Comparison of ENCODE assay signal across 15 cellular contexts in genomic region chr10:28661035-28661434, GRCh38. TPM values are rescaled to one million over a fixed set of nuclear protein-coding genes. Genes with fewer than 3 reads are reported as not detected.
DNase-seq lines count a peak whose midpoint lies in the region; ATAC-seq, FAIRE-seq and TF ChIP-seq lines count a peak whose summit lies in the region.
"Had no signal": no experiment of that assay in that cellular context is flagged by ENCODE, and none has a peak within 500 bp of the region (broad histone marks: within the 10 kb centered on the region; RNA-seq: fewer than 3 reads in every experiment).

No MANE protein-coding gene starts in this region.

- H3K4me3 ChIP-seq in BJ (ENCODE audit: low read depth, low read length) (no peak overlapping the region), bronchial epithelial cell (ENCODE audit: low read depth, low read length) (no peak overlapping the region), lower leg skin (ENCODE audit: low read depth, poor library complexity, severe bottlenecking) (no peak overlapping the region)
- H3K4me3 ChIP-seq: neural progenitor cell had no signal

- DNase-seq in BJ (ENCODE audit: low read depth) = peak; percentile 51
- peak; percentile 60 for DNase-seq in MV-4-11 (lab: John Stamatoyannopoulos, UW)
- peak; percentile 68 for DNase-seq in bronchial epithelial cell (ENCODE audit: low read depth)
- DNase-seq in lower leg skin (ENCODE audit: low spot score in 2 of 2) = peak; percentile 45 to 77
- no peak for DNase-seq in activated CD4-positive, alpha-beta T cell treated with anti-CD3 and anti-CD28 coated beads, Interleukin-2, amount 10 ng/mL, durations not matched to agents 24 days and 14 days
- no peak for DNase-seq in NCI-H510A (lab: John Stamatoyannopoulos, UW)
- DNase-seq in stimulated activated naive CD8-positive, alpha-beta T cell treated with anti-CD3 and anti-CD28 coated beads, Interleukin-15, Interleukin-2, amounts not matched to agents 100 U/mL and 50 U/mL, for 24 hours = no peak
- DNase-seq: anterior cingulate cortex; COR-L47; NCI-H345; SHP77 treated with DMSO at 0.1 percent for 48 hours; stimulated activated CD4-positive, alpha-beta T cell treated with anti-CD3 and anti-CD28 coated beads, Interleukin-15, amount 100 ng/mL, for 24 hours; WERI-Rb-1 had no signal

- no peak overlapping the region for H3K4me3 Mint-ChIP-seq in activated CD4-positive, alpha-beta T cell treated with anti-CD3 and anti-CD28 coated beads, Interleukin-2, amount 10 ng/mL, durations not matched to agents 24 days and 14 days
- H3K4me3 Mint-ChIP-seq: neural progenitor cell had no signal

- H3K9me3 Mint-ChIP-seq in activated CD4-positive, alpha-beta T cell treated with anti-CD3 and anti-CD28 coated beads, Interleukin-2, amount 10 ng/mL, durations not matched to agents 24 days and 14 days = no peaks in the 10 kb centered on the region
- H3K9me3 Mint-ChIP-seq: neural progenitor cell had no signal

- peak; percentile 85 for FAIRE-seq in bronchial epithelial cell (lab: Jason Lieb, UNC)

- no peaks in the 10 kb centered on the region for H3K36me3 Mint-ChIP-seq in activated CD4-positive, alpha-beta T cell treated with anti-CD3 and anti-CD28 coated beads, Interleukin-2, amount 10 ng/mL, durations not matched to agents 24 days and 14 days (ENCODE audit: low read depth)
- H3K36me3 Mint-ChIP-seq: neural progenitor cell had no signal

- peaks cover 13% of the 10 kb centered on the region for H3K27me3 Mint-ChIP-seq in activated CD4-positive, alpha-beta T cell treated with anti-CD3 and anti-CD28 coated beads, Interleukin-2, amount 10 ng/mL, durations not matched to agents 24 days and 14 days

- no peak for TF ChIP-seq CTCF in BJ (IDR thresholded peaks at IDR 0.05; ENCODE audit: insufficient read depth, low read depth, low read length)
- no peak for TF ChIP-seq CTCF in bronchial epithelial cell (IDR thresholded peaks at IDR 0.05; ENCODE audit: insufficient read depth, low read length, severe bottlenecking)
- no peak for TF ChIP-seq CTCF in lower leg skin (IDR thresholded peaks at IDR 0.05)

- H3K27ac Mint-ChIP-seq in activated CD4-positive, alpha-beta T cell treated with anti-CD3 and anti-CD28 coated beads, Interleukin-2, amount 10 ng/mL, durations not matched to agents 24 days and 14 days = no peak overlapping the region
- H3K27ac Mint-ChIP-seq: neural progenitor cell had no signal

- intact Hi-C loops in lower leg skin (cut with DNase I; ENCODE audit: low total_unique reads) = no loop called here
- intact Hi-C loops in activated CD4-positive, alpha-beta T cell treated with anti-CD3 and anti-CD28 coated beads, Interleukin-2, amount 10 ng/mL, durations not matched to agents 24 days and 14 days (cut with micrococcal nuclease) = loop anchor here (10.0 kb wide), 1 partner anchor 474 kb away; no protein-coding TSS in a partner anchor

- H3K27me3 ChIP-seq in BJ (ENCODE audit: control insufficient read depth, insufficient read depth, low read length) = no peaks in the 10 kb centered on the region
- H3K27me3 ChIP-seq in bronchial epithelial cell (ENCODE audit: control insufficient read depth, insufficient read depth, low read length) = no peaks in the 10 kb centered on the region
- H3K27me3 ChIP-seq: neural progenitor cell had no signal

- no peaks in the 10 kb centered on the region for H3K4me1 Mint-ChIP-seq in activated CD4-positive, alpha-beta T cell treated with anti-CD3 and anti-CD28 coated beads, Interleukin-2, amount 10 ng/mL, durations not matched to agents 24 days and 14 days

- POLR2A ChIA-PET in BJ (lab: Charles Lee) = interaction anchor here (0.5 kb wide), 1 partner anchor 332 kb away, joined by 3 read pairs; no protein-coding TSS in a partner anchor

- WGBS in lower leg skin, 2 donors = 22 to 43% methylated on average over 3 of the region's 3 CpGs

- no peaks in the 10 kb centered on the region for H3K36me3 ChIP-seq in BJ (ENCODE audit: control insufficient read depth, insufficient read depth, low read length)
- no peaks in the 10 kb centered on the region for H3K36me3 ChIP-seq in bronchial epithelial cell (ENCODE audit: control insufficient read depth, insufficient read depth, low read length)
- H3K36me3 ChIP-seq: neural progenitor cell, WERI-Rb-1 had no signal

- no peak for ATAC-seq in GM21367 (IDR thresholded peaks at IDR 0.05; ENCODE audit: unreplicated experiment)
- ATAC-seq in stimulated activated naive CD8-positive, alpha-beta T cell treated with anti-CD3 and anti-CD28 coated beads, Interleukin-15, Interleukin-2, amounts not matched to agents 100 U/mL and 50 U/mL, for 24 hours = no peak

- no peak for TF ChIP-seq POLR2A in lower leg skin (IDR thresholded peaks at IDR 0.05)

- CTCF ChIA-PET in BJ (lab: Yijun Ruan, JAX) = interaction anchor here (0.6 to 1.3 kb wide), 4 partner anchors 14 to 57 kb away, joined by 3 to 4 read pairs (median 4); partner anchors contain the start of gene BAMBI

RNA-seq across cellular contexts. Expression of gene BAMBI, which starts 16.3 kb away (rescaled TPM):
- polyA plus RNA-seq in BJ (2011; rRNA removed) = 5.1 and 6.0 TPM in 2 replicates
- polyA minus RNA-seq in BJ (2011; rRNA and poly(A)+ RNA removed) = 1.5 and 2.0 TPM in 2 replicates
- total RNA-seq in bronchial epithelial cell = 8.7 and 28.5 TPM in 2 replicates
- 10 to 100 TPM in 2 of 4 donors, 1 to 10 TPM in 2; 4.0 to 14.8 (median 11.1) TPM for total RNA-seq in lower leg skin
- total RNA-seq in activated CD4-positive, alpha-beta T cell treated with anti-CD3 and anti-CD28 coated beads, Interleukin-2, amount 10 ng/mL, durations not matched to agents 24 days and 14 days = 0.31 and 0.44 TPM in 2 replicates

Comparison
In these comparisons a context has a peak if more than half of its experiments do, and no peak if none do; other contexts are left out.
1. DNase-seq: peak in BJ (single experiment), MV-4-11 (single experiment), bronchial epithelial cell (single experiment) and lower leg skin (2 of 2); none in activated CD4-positive, alpha-beta T cell treated with anti-CD3 and anti-CD28 coated beads, Interleukin-2, amount 10 ng/mL, durations not matched to agents 24 days and 14 days (single experiment), NCI-H510A (single experiment) and stimulated activated naive CD8-positive, alpha-beta T cell treated with anti-CD3 and anti-CD28 coated beads, Interleukin-15, Interleukin-2, amounts not matched to agents 100 U/mL and 50 U/mL, for 24 hours (single experiment).